12 cellular contexts compared by ENCODE assay signal in the genomic region with DNA sequence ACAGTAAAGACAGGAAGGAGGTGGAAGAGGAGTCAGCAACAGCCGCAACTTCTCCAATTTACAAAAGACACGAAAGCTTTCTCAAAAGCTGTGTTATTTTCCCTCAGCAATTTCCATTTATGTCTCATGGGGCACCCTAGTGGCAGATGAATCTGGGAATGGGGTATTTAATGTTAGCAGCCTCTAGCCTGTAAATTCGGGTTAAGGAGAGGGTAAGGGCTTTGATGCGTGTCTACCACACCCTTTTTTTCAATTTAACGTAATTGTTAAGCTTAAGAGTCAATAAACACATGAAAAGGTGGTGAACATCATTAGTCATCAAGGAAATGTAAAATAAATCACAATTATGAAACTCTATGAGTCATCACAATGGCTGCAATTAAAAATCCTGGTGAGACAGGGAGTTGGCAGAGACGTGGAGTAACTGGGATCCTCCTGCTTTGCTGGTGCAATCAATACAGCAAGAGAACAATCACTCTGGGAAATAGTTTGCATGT.
DNase-seq lines count a peak whose midpoint lies in the region; TF ChIP-seq lines count a peak whose summit lies in the region.
"Had no signal": no experiment of that assay in that cellular context is flagged by ENCODE, and none has a peak within 500 bp of the region (broad histone marks: within the 10 kb centered on the region; RNA-seq: fewer than 3 reads in every experiment).

No MANE protein-coding gene starts in this region.

- TF ChIP-seq CTCF in AG09309 (IDR thresholded peaks at IDR 0.05; ENCODE audit: control insufficient read depth, insufficient read depth, low read depth, low read length, missing control alignments), result no peak
- peak; percentile 25; the same call in 1 of the 2 replicates for TF ChIP-seq CTCF in LNCaP clone FGC (IDR thresholded peaks at IDR 0.05; ENCODE audit: control insufficient read depth, extremely low read depth, insufficient read depth)
- TF ChIP-seq CTCF in SK-N-SH (IDR thresholded peaks at IDR 0.05), result no peak
- peak; percentile 21 for TF ChIP-seq CTCF in fibroblast of villous mesenchyme (IDR thresholded peaks at IDR 0.05; ENCODE audit: insufficient read depth, low read depth, low read length)

- no peak overlapping the region for H3K4me2 ChIP-seq in SK-N-SH

- H3K9me3 Mint-ChIP-seq in activated CD4-positive, alpha-beta memory T cell treated with anti-CD3 and anti-CD28 coated beads, Interleukin-2, amount 10 ng/mL, durations not matched to agents 7 days and 5 days, result peaks cover 12% of the 10 kb centered on the region

- no peaks in the 10 kb centered on the region for H3K27me3 Mint-ChIP-seq in activated CD4-positive, alpha-beta memory T cell treated with anti-CD3 and anti-CD28 coated beads, Interleukin-2, amount 10 ng/mL, durations not matched to agents 7 days and 5 days
- H3K27me3 Mint-ChIP-seq: stimulated activated naive CD8-positive, alpha-beta T cell treated with anti-CD3 and anti-CD28 coated beads, Interleukin-15, Interleukin-2, amounts not matched to agents 100 ng/mL and 50 ng/mL, for 24 hours had no signal

- no peak overlapping the region for H3K9ac ChIP-seq in SK-N-SH

- no peaks in the 10 kb centered on the region for H3K36me3 ChIP-seq in SK-N-SH (replicated peaks in 1 of 2; ENCODE audit: control insufficient read depth in 1 of 2, insufficient read depth in 2 of 2, low read length in 1 of 2)
- H3K36me3 ChIP-seq: neutrophil had no signal

- POLR2A ChIA-PET in SK-N-SH (lab: Yijun Ruan, JAX), result no interaction called here
- POLR2A ChIA-PET in activated CD4-positive, alpha-beta memory T cell treated with anti-CD3 and anti-CD28 coated beads, Interleukin-2, amount 10 ng/mL, durations not matched to agents 7 days and 5 days (lab: Charles Lee), result no interaction called here

- H3K4me1 Mint-ChIP-seq in activated CD4-positive, alpha-beta memory T cell treated with anti-CD3 and anti-CD28 coated beads, Interleukin-2, amount 10 ng/mL, durations not matched to agents 7 days and 5 days, result no peaks in the 10 kb centered on the region

- no peak for TF ChIP-seq RAD21 in SK-N-SH (IDR thresholded peaks at IDR 0.05; ENCODE audit: low read length)

- no peak overlapping the region for H2AFZ ChIP-seq in SK-N-SH (ENCODE audit: low read depth)

- peak; percentile 27 for DNase-seq in AG09309 (ENCODE audit: low read depth)
- no peak for DNase-seq in LNCaP clone FGC (ENCODE audit: low read depth)
- no peak for DNase-seq in SK-N-SH
- DNase-seq in fibroblast of villous mesenchyme (ENCODE audit: low read depth), result peak; percentile 90
- DNase-seq in GDM1 (lab: John Stamatoyannopoulos, UW), result no peak
- no peak for DNase-seq in substantia nigra (lab: John Stamatoyannopoulos, UW)
- DNase-seq in NCI-H1048 (lab: John Stamatoyannopoulos, UW), result no peak
- no peak for DNase-seq in activated CD4-positive, alpha-beta memory T cell treated with anti-CD3 and anti-CD28 coated beads, Interleukin-2, amount 10 ng/mL, durations not matched to agents 7 days and 5 days
- DNase-seq: activated T-cell treated with anti-CD3 and anti-CD28 coated beads, Interleukin-2, amount 50 U/mL, for 4 hours; left cardiac atrium had no signal

- H3K9me3 ChIP-seq in SK-N-SH, result no peaks in the 10 kb centered on the region
- H3K9me3 ChIP-seq: neutrophil had no signal

- H3K27me3 ChIP-seq in SK-N-SH (ENCODE audit: insufficient read depth), result no peaks in the 10 kb centered on the region
- H3K27me3 ChIP-seq: neutrophil had no signal

- CTCF ChIA-PET in SK-N-SH (lab: Yijun Ruan, JAX), result no interaction called here
- CTCF ChIA-PET in activated CD4-positive, alpha-beta memory T cell treated with anti-CD3 and anti-CD28 coated beads, Interleukin-2, amount 10 ng/mL, durations not matched to agents 7 days and 5 days (lab: Charles Lee), result no interaction called here

- H3K36me3 Mint-ChIP-seq in activated CD4-positive, alpha-beta memory T cell treated with anti-CD3 and anti-CD28 coated beads, Interleukin-2, amount 10 ng/mL, durations not matched to agents 7 days and 5 days (ENCODE audit: low read depth), result no peaks in the 10 kb centered on the region

- TF ChIP-seq EP300 in SK-N-SH (IDR thresholded peaks at IDR 0.05; ENCODE audit: borderline replicate concordance in 1 of 2, low read depth in 1 of 2, low read length in 1 of 2), result peak in 1 of 2 experiments; percentile 23; a peak in 1 of 4 replicates

- H4K20me1 ChIP-seq in SK-N-SH (ENCODE audit: insufficient read depth), result no peaks in the 10 kb centered on the region

- no peaks in the 10 kb centered on the region for H3F3A ChIP-seq in SK-N-SH (replicated peaks; ENCODE audit: insufficient read depth)

- WGBS in SK-N-SH (ENCODE audit: low lambda C conversion rate), result 20% methylated on average over 6 of the region's 6 CpGs

- H3K27ac ChIP-seq in SK-N-SH (ENCODE audit: low read depth in 2 of 2, low read length in 1 of 2), result no peak overlapping the region
- no peak overlapping the region for H3K27ac ChIP-seq in substantia nigra (ENCODE audit: low read depth, low read length, poor library complexity, severe bottlenecking)
- H3K27ac ChIP-seq: neutrophil had no signal

- 0 out of 4 replicates have a peak, but pooled peaks cover 0 to 4% of the 10 kb centered on the region in 2 experiments for H3K4me1 ChIP-seq in SK-N-SH (ENCODE audit: control insufficient read depth in 1 of 2, insufficient read depth in 2 of 2, low read depth in 1 of 2, low read length in 1 of 2)

- H3K27ac Mint-ChIP-seq in activated CD4-positive, alpha-beta memory T cell treated with anti-CD3 and anti-CD28 coated beads, Interleukin-2, amount 10 ng/mL, durations not matched to agents 7 days and 5 days, result no peak overlapping the region
- H3K27ac Mint-ChIP-seq: stimulated activated naive CD8-positive, alpha-beta T cell treated with anti-CD3 and anti-CD28 coated beads, Interleukin-15, Interleukin-2, amounts not matched to agents 100 ng/mL and 50 ng/mL, for 24 hours had no signal

- no peaks in the 10 kb centered on the region for H3K79me2 ChIP-seq in SK-N-SH (ENCODE audit: insufficient read depth)

- H3K4me3 Mint-ChIP-seq in activated CD4-positive, alpha-beta memory T cell treated with anti-CD3 and anti-CD28 coated beads, Interleukin-2, amount 10 ng/mL, durations not matched to agents 7 days and 5 days, result no peak overlapping the region
- H3K4me3 Mint-ChIP-seq: activated T-cell treated with anti-CD3 and anti-CD28 coated beads, Interleukin-2, amount 50 U/mL, for 4 hours; stimulated activated naive CD8-positive, alpha-beta T cell treated with anti-CD3 and anti-CD28 coated beads, Interleukin-15, Interleukin-2, amounts not matched to agents 100 ng/mL and 50 ng/mL, for 24 hours had no signal

- no peaks in the 10 kb centered on the region for H3K9me2 ChIP-seq in SK-N-SH

- H3K4me3 ChIP-seq in AG09309 (ENCODE audit: control insufficient read depth, low read depth, low read length) (no peak overlapping the region), LNCaP clone FGC (ENCODE audit: low read depth, low read length) (no peak overlapping the region), SK-N-SH (ENCODE audit: low read depth in 2 of 2, low read length in 1 of 2) (no peak overlapping the region), fibroblast of villous mesenchyme (ENCODE audit: low read depth, low read length) (no peak overlapping the region)

TF ChIP-seq in SK-N-SH, 30 proteins besides CTCF, POLR2A, EP300 and RAD21:
- TF ChIP-seq PBX3 (IDR thresholded peaks at IDR 0.05) (peak; percentile 56), JUND (IDR thresholded peaks at IDR 0.05) (peak; percentile 56), ELF1 (IDR thresholded peaks at IDR 0.05) (no peak), IRF3 (IDR thresholded peaks at IDR 0.05; ENCODE audit: low read depth, low read length) (no peak), FOXJ3 (CRISPR knock-in tag; IDR thresholded peaks at IDR 0.05) (no peak), FOSL2 (IDR thresholded peaks at IDR 0.05; ENCODE audit: borderline replicate concordance, low read depth) (peak; percentile 56), NFIC (IDR thresholded peaks at IDR 0.05; ENCODE audit: borderline replicate concordance) (0 out of 2 replicates have a peak, but pooled peaks have one; percentile 31), CHD2 (IDR thresholded peaks at IDR 0.05; ENCODE audit: low read length, partially characterized antibody) (no peak)
TF ChIP-seq in SK-N-SH: peak in this region for 4.

Comparison
In these comparisons a context has a peak if more than half of its experiments do, and no peak if none do; other contexts are left out.
1. DNase-seq: peak in AG09309 (single experiment) and fibroblast of villous mesenchyme (single experiment); none in LNCaP clone FGC (single experiment), SK-N-SH (single experiment), GDM1 (single experiment), substantia nigra (0 of 49), NCI-H1048 (single experiment) and activated CD4-positive, alpha-beta memory T cell treated with anti-CD3 and anti-CD28 coated beads, Interleukin-2, amount 10 ng/mL, durations not matched to agents 7 days and 5 days (single experiment).
2. CTCF ChIP-seq: peak in LNCaP clone FGC (single experiment) and fibroblast of villous mesenchyme (single experiment); none in AG09309 (single experiment) and SK-N-SH (single experiment).